ENCODE assay signal across 11 cellular contexts in genomic region chr12:65882504-65882903, GRCh38. TPM values are rescaled to one million over a fixed set of nuclear protein-coding genes. Genes with fewer than 3 reads are reported as not detected.
A peak's percentile ranks its signal among the peaks of the same experiment; 100 is the strongest.
DNase-seq lines count a peak whose midpoint lies in the region; ATAC-seq and TF ChIP-seq lines count a peak whose summit lies in the region.
"Had no signal": no experiment of that assay in that cellular context is flagged by ENCODE, and none has a peak within 500 bp of the region (broad histone marks: within the 10 kb centered on the region; RNA-seq: fewer than 3 reads in every experiment).

No MANE protein-coding gene starts in this region.

- peaks cover 0 to 37% (median 17%) of the 10 kb centered on the region in 9 donors for H3K4me1 ChIP-seq in heart right ventricle
- H3K4me1 ChIP-seq in vagina, result peaks cover 16% of the 10 kb centered on the region

- peak overlapping the region in 8 of 10 donors; percentile 24 to 78 (median 69) for H3K27ac ChIP-seq in heart right ventricle
- peak overlapping the region; percentile 71 for H3K27ac ChIP-seq in vagina

- peaks cover 4% of the 10 kb centered on the region for H3K27me3 Mint-ChIP-seq in nephron (ENCODE audit: low read depth)

- H3K4me3 Mint-ChIP-seq in nephron, result no peak overlapping the region
- H3K4me3 Mint-ChIP-seq: activated CD4-positive, alpha-beta memory T cell treated with anti-CD3 and anti-CD28 coated beads, Interleukin-2, amount 10 ng/mL, durations not matched to agents 7 days and 5 days; activated naive CD8-positive, alpha-beta T cell had no signal

- no peak for TF ChIP-seq POLR2A in vagina (IDR thresholded peaks at IDR 0.05)

- no peak for TF ChIP-seq CTCF in heart right ventricle (IDR thresholded peaks at IDR 0.05)
- no peak for TF ChIP-seq CTCF in nephron (IDR thresholded peaks at IDR 0.05; ENCODE audit: unreplicated experiment in 3 of 3)
- no peak for TF ChIP-seq CTCF in vagina (IDR thresholded peaks at IDR 0.05)

- H3K9me3 Mint-ChIP-seq in nephron, result no peaks in the 10 kb centered on the region
- H3K9me3 Mint-ChIP-seq: activated CD4-positive, alpha-beta memory T cell treated with anti-CD3 and anti-CD28 coated beads, Interleukin-2, amount 10 ng/mL, durations not matched to agents 7 days and 5 days had no signal

- H3K4me1 Mint-ChIP-seq in nephron, result peaks cover 54% of the 10 kb centered on the region
- H3K4me1 Mint-ChIP-seq: activated CD4-positive, alpha-beta memory T cell treated with anti-CD3 and anti-CD28 coated beads, Interleukin-2, amount 10 ng/mL, durations not matched to agents 7 days and 5 days had no signal

- H3K9me3 ChIP-seq in heart right ventricle (no peaks in the 10 kb centered on the region), vagina (no peaks in the 10 kb centered on the region)

- intact Hi-C loops in heart right ventricle (cut with DNase I), result no loop called here
- intact Hi-C loops in left ventricle myocardium superior (cut with micrococcal nuclease), result no loop called here
- intact Hi-C loops in vagina (cut with DNase I), result no loop called here

- H3K4me3 ChIP-seq in heart right ventricle (peak overlapping the region in 9 of 10 donors; percentile 12 to 55 (median 52)), vagina (peak overlapping the region; percentile 31 to 35)

- peak overlapping the region; percentile 87 to 96 (median 89) for H3K27ac Mint-ChIP-seq in nephron
- H3K27ac Mint-ChIP-seq: activated CD4-positive, alpha-beta memory T cell treated with anti-CD3 and anti-CD28 coated beads, Interleukin-2, amount 10 ng/mL, durations not matched to agents 7 days and 5 days; activated naive CD8-positive, alpha-beta T cell had no signal

- DNase-seq in heart right ventricle, result no peak
- DNase-seq in left ventricle myocardium superior, result no peak
- peak; percentile 45 for DNase-seq in dermis blood vessel endothelial cell
- no peak for DNase-seq in vagina (ENCODE audit: extremely low spot score in 2 of 2)
- no peak for DNase-seq in NCI-H1436 (lab: John Stamatoyannopoulos, UW)
- DNase-seq in hypothalamus (lab: John Stamatoyannopoulos, UW), result no peak
- no peak for DNase-seq in foreskin melanocyte
- DNase-seq: activated CD4-positive, alpha-beta memory T cell treated with anti-CD3 and anti-CD28 coated beads, Interleukin-2, amount 10 ng/mL, durations not matched to agents 7 days and 5 days; NCI-H2171 treated with DMSO at 0.1 percent for 48 hours had no signal

- WGBS in heart right ventricle, 2 donors, result 34 to 39% methylated on average over 3 of the region's 3 CpGs

- peaks cover 61% of the 10 kb centered on the region for H3K36me3 Mint-ChIP-seq in nephron (ENCODE audit: low read depth)
- H3K36me3 Mint-ChIP-seq: activated naive CD8-positive, alpha-beta T cell had no signal

- H3K36me3 ChIP-seq in heart right ventricle (no peaks in the 10 kb centered on the region), vagina (no peaks in the 10 kb centered on the region)

- H3K27me3 ChIP-seq in heart right ventricle (no peaks in the 10 kb centered on the region), vagina (no peaks in the 10 kb centered on the region)

- ATAC-seq in heart right ventricle (peak in 1 of 8 donors; percentile 4), left ventricle myocardium superior (no peak)

RNA-seq across cellular contexts. Expression of gene HMGA2, which starts 58.2 kb away (rescaled TPM):
- total RNA-seq in heart right ventricle (under 1 TPM in 1 of 10 donors, not detected in 9; 0.47 TPM), left ventricle myocardium superior (not detected), dermis blood vessel endothelial cell (4.4 and 6.5 TPM in 2 replicates), vagina (0.25 TPM)
- under 1 TPM; 0.07 to 0.12 TPM for polyA plus RNA-seq in heart right ventricle
- total RNA-seq: activated CD4-positive, alpha-beta memory T cell treated with anti-CD3 and anti-CD28 coated beads, Interleukin-2, amount 10 ng/mL, durations not matched to agents 7 days and 5 days had no signal
